ENCODE assay signal across 30 cellular contexts in genomic region chr7:149373089-149373488, GRCh38.
"Had no signal": no experiment of that assay in that cellular context is flagged by ENCODE, and none has a peak within 500 bp of the region (broad histone marks: within the 10 kb centered on the region; RNA-seq: fewer than 3 reads in every experiment).

No MANE protein-coding gene starts in this region.

- ATAC-seq: naive thymus-derived CD4-positive, alpha-beta T cell; natural killer cell; pancreas; right cardiac atrium; right lobe of liver; stimulated activated memory B cell treated with anti-CD40 and anti-IgM and Interleukin-4, amounts not matched to agents 10 μg/mL and 1 μg/mL and 100 μg/mL, for 72 hours; stimulated activated naive CD8-positive, alpha-beta T cell treated with anti-CD3 and anti-CD28 coated beads, Interleukin-15, amount 100 ng/mL, for 72 hours; stimulated activated naive CD8-positive, alpha-beta T cell treated with anti-CD3 and anti-CD28 coated beads, Interleukin-15, Interleukin-2, amounts not matched to agents 100 U/mL and 50 U/mL, for 24 hours; upper lobe of right lung had no signal

- H3K36me3 ChIP-seq: neural progenitor cell, neutrophil, pancreas, prostate gland, right lobe of liver, sigmoid colon, spleen, suprapubic skin, tibial artery, transverse colon, upper lobe of right lung, uterus had no signal

- H3K4me1 ChIP-seq: neural progenitor cell, pancreas, right lobe of liver, sigmoid colon, spleen, suprapubic skin, testis, tibial artery, transverse colon, upper lobe of right lung, uterus had no signal

- H3K27ac ChIP-seq: neural progenitor cell, neutrophil, pancreas, right lobe of liver, sigmoid colon, spleen, suprapubic skin, testis, tibial artery, transverse colon, upper lobe of right lung, uterus had no signal

- H3K4me2 ChIP-seq: neural progenitor cell had no signal

- H3K27ac Mint-ChIP-seq: naive thymus-derived CD4-positive, alpha-beta T cell; natural killer cell; nephron; neural progenitor cell; stimulated activated memory B cell treated with anti-CD40 and anti-IgM and Interleukin-4, amounts not matched to agents 10 μg/mL and 1 μg/mL and 100 μg/mL, for 72 hours; type B pancreatic cell had no signal

- H3K4me1 Mint-ChIP-seq: naive thymus-derived CD4-positive, alpha-beta T cell; natural killer cell; nephron; neural progenitor cell; stimulated activated memory B cell treated with anti-CD40 and anti-IgM and Interleukin-4, amounts not matched to agents 10 μg/mL and 1 μg/mL and 100 μg/mL, for 72 hours; stimulated activated naive CD8-positive, alpha-beta T cell treated with anti-CD3 and anti-CD28 coated beads, Interleukin-15, amount 100 ng/mL, for 72 hours had no signal

- H3K4me3 Mint-ChIP-seq: naive thymus-derived CD4-positive, alpha-beta T cell; natural killer cell; nephron; neural progenitor cell; stimulated activated memory B cell treated with anti-CD40 and anti-IgM and Interleukin-4, amounts not matched to agents 10 μg/mL and 1 μg/mL and 100 μg/mL, for 72 hours; stimulated activated naive CD8-positive, alpha-beta T cell treated with anti-CD3 and anti-CD28 coated beads, Interleukin-15, amount 100 ng/mL, for 72 hours; type B pancreatic cell had no signal

- H2AFZ ChIP-seq: neural progenitor cell had no signal

- DNase-seq: naive thymus-derived CD4-positive, alpha-beta T cell; natural killer cell; nucleus accumbens; pancreas; right cardiac atrium; right lobe of liver; sigmoid colon; small intestine; spleen; stimulated activated CD4-positive, alpha-beta T cell treated with anti-CD3 and anti-CD28 coated beads, Interleukin-12 subunit alpha, Interleukin-12 subunit beta, amount 100 ng/mL, for 4 hours; stimulated activated CD4-positive, alpha-beta T cell treated with anti-CD3 and anti-CD28 coated beads, Interleukin-1b, Interleukin-23, amount 100 ng/mL, for 48 hours; stimulated activated CD4-positive, alpha-beta T cell treated with anti-CD3 and anti-CD28 coated beads, Interleukin-4, amount 100 ng/mL, for 1 hour; stimulated activated CD4-positive, alpha-beta T cell treated with anti-CD3 and anti-CD28 coated beads, Interleukin-4, amount 100 ng/mL, for 4 hours; stimulated activated CD8-positive, alpha-beta memory T cell treated with anti-CD3 and anti-CD28 coated beads, Interleukin-4, amount 100 ng/mL, for 48 hours; stimulated activated naive CD4-positive, alpha-beta T cell; stimulated activated naive CD8-positive, alpha-beta T cell treated with anti-CD3 and anti-CD28 coated beads, Interleukin-15, amount 100 ng/mL, for 72 hours; stimulated activated naive CD8-positive, alpha-beta T cell treated with anti-CD3 and anti-CD28 coated beads, Interleukin-15, Interleukin-2, amounts not matched to agents 100 U/mL and 50 U/mL, for 24 hours; substantia nigra; testis; tibial artery; transverse colon; upper lobe of right lung; uterus had no signal

- H3K27me3 ChIP-seq: neural progenitor cell, neutrophil, pancreas, right lobe of liver, sigmoid colon, spleen, suprapubic skin, testis, tibial artery, transverse colon, upper lobe of right lung, uterus had no signal

- H3K36me3 Mint-ChIP-seq: natural killer cell, neural progenitor cell, type B pancreatic cell had no signal

- H3K9me3 ChIP-seq: neutrophil, pancreas, prostate gland, right lobe of liver, sigmoid colon, testis, transverse colon, uterus had no signal

- H3K9ac ChIP-seq: neural progenitor cell had no signal

- H3K27me3 Mint-ChIP-seq: type B pancreatic cell had no signal

- H3K4me3 ChIP-seq: neural progenitor cell, pancreas, prostate gland, right lobe of liver, sigmoid colon, spleen, suprapubic skin, testis, tibial artery, transverse colon, upper lobe of right lung, uterus had no signal
